ENCODE assay signal across 29 cellular contexts in the genomic region with DNA sequence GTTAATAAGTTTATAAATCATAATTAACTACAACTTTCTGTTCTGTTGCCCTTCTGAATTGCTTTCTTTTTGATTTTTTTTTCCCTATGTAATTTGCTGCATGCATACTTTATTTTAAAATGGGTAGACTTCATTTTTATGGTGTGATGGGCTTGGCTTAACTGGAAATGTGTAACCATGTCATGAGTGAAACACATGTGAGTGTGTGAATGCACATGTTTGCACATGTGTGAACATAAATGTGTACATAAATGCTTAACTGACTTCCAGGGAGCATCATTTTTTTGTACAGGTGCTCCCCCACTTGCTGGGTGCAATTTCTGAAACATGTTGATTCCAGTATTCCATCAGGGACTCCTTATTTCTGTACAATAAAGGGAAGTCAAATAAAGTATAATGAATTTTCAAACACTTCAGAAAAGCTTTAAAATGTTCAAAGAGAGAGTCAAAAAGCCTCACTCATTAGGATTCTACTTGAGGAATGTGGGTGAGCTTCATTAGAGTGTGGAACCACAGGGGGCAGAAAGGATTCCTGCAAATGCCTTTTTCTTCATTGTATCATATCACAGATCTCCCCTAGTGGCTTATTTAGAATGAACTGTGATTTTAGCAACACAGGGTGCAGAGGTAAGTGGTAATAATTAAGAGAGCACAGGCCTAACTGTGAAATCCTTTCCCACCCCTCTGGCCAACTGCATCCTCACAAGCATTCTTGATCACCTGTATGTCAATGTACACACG. TPM values are rescaled to one million over a fixed set of nuclear protein-coding genes. Genes with fewer than 3 reads are reported as not detected.
"Had no signal": no experiment of that assay in that cellular context is flagged by ENCODE, and none has a peak within 500 bp of the region (broad histone marks: within the 10 kb centered on the region; RNA-seq: fewer than 3 reads in every experiment).

No MANE protein-coding gene starts in this region.

- H3K36me3 ChIP-seq: esophagus squamous epithelium, left lung, prostate gland, right atrium auricular region, sigmoid colon, spleen, thoracic aorta, tibial nerve, upper lobe of left lung had no signal

- H3K27me3 ChIP-seq: esophagus squamous epithelium, left lung, right atrium auricular region, sigmoid colon, spleen, tibial nerve, upper lobe of left lung had no signal

- H3K27me3 Mint-ChIP-seq: central memory CD8-positive, alpha-beta T cell; naive B cell; natural killer cell treated with Interleukin-12 subunit alpha and Interleukin-12 subunit beta and Interleukin-15 and Interleukin-18, amount 100 ng/mL, for 72 hours; stimulated activated naive B cell treated with anti-CD40 and anti-IgM and Interleukin-4, amounts not matched to agents 10 μg/mL and 1 μg/mL and 100 μg/mL, for 72 hours; stimulated activated naive CD8-positive, alpha-beta T cell treated with anti-CD3 and anti-CD28 coated beads, Interleukin-15, Interleukin-2, amounts not matched to agents 100 ng/mL and 50 ng/mL, for 24 hours had no signal

- H3K4me3 Mint-ChIP-seq: central memory CD8-positive, alpha-beta T cell; mesothelial cell of epicardium; natural killer cell treated with Interleukin-12 subunit alpha and Interleukin-12 subunit beta and Interleukin-15 and Interleukin-18, amount 100 ng/mL, for 72 hours; neural crest cell; stimulated activated naive B cell treated with anti-CD40 and anti-IgM and Interleukin-4, amounts not matched to agents 10 μg/mL and 1 μg/mL and 100 μg/mL, for 72 hours; stimulated activated naive CD8-positive, alpha-beta T cell treated with anti-CD3 and anti-CD28 coated beads, Interleukin-15, Interleukin-2, amounts not matched to agents 100 ng/mL and 50 ng/mL, for 24 hours had no signal

- H3K4me1 ChIP-seq: esophagus squamous epithelium, left lung, prostate gland, right atrium auricular region, sigmoid colon, spleen, tibial nerve, upper lobe of left lung had no signal

- H3K4me3 ChIP-seq: coronary artery, esophagus squamous epithelium, left lung, mucosa of descending colon, prostate gland, right atrium auricular region, sigmoid colon, skin epidermis, spleen, thoracic aorta, tibial nerve, upper lobe of left lung had no signal

- H3K27ac Mint-ChIP-seq: mesothelial cell of epicardium; naive B cell; natural killer cell treated with Interleukin-12 subunit alpha and Interleukin-12 subunit beta and Interleukin-15 and Interleukin-18, amount 100 ng/mL, for 72 hours; stimulated activated naive B cell treated with anti-CD40 and anti-IgM and Interleukin-4, amounts not matched to agents 10 μg/mL and 1 μg/mL and 100 μg/mL, for 72 hours; stimulated activated naive CD8-positive, alpha-beta T cell treated with anti-CD3 and anti-CD28 coated beads, Interleukin-15, Interleukin-2, amounts not matched to agents 100 ng/mL and 50 ng/mL, for 24 hours had no signal

- H3K9me3 ChIP-seq: esophagus squamous epithelium, left lung, mucosa of descending colon, prostate gland, right atrium auricular region, sigmoid colon, spleen, thoracic aorta, tibial nerve, upper lobe of left lung had no signal

- FAIRE-seq: endometrium, frontal cortex, kidney, urothelium cell line had no signal

- H3K27ac ChIP-seq: coronary artery, esophagus squamous epithelium, left lung, prostate gland, right atrium auricular region, sigmoid colon, skin epidermis, spleen, thoracic aorta, tibial nerve, upper lobe of left lung had no signal

- ATAC-seq: left cardiac atrium; left lung; mucosa of descending colon; natural killer cell treated with Interleukin-12 subunit alpha and Interleukin-12 subunit beta and Interleukin-15 and Interleukin-18, amount 100 ng/mL, for 72 hours; stimulated activated naive B cell treated with anti-CD40 and anti-IgM and Interleukin-4, amounts not matched to agents 10 μg/mL and 1 μg/mL and 100 μg/mL, for 72 hours had no signal

- H3K4me1 Mint-ChIP-seq: central memory CD8-positive, alpha-beta T cell; mesothelial cell of epicardium; naive B cell; stimulated activated naive B cell treated with anti-CD40 and anti-IgM and Interleukin-4, amounts not matched to agents 10 μg/mL and 1 μg/mL and 100 μg/mL, for 72 hours had no signal

- DNase-seq: dermis blood vessel endothelial cell; effector memory CD4-positive, alpha-beta T cell; erythroblast; esophagus squamous epithelium; kidney; left cardiac atrium; left lung; mucosa of descending colon; naive B cell; nucleus accumbens; sigmoid colon; spleen; stimulated activated CD4-positive, alpha-beta T cell treated with anti-CD3 and anti-CD28 coated beads, Interleukin-2, amount 100 ng/mL, for 48 hours; stimulated activated naive B cell treated with anti-CD40 and anti-IgM and Interleukin-4, amounts not matched to agents 10 μg/mL and 1 μg/mL and 100 μg/mL, for 72 hours; upper lobe of left lung had no signal

- H3K9me3 Mint-ChIP-seq: mesothelial cell of epicardium; neural crest cell; stimulated activated naive B cell treated with anti-CD40 and anti-IgM and Interleukin-4, amounts not matched to agents 10 μg/mL and 1 μg/mL and 100 μg/mL, for 72 hours had no signal

- H3K36me3 Mint-ChIP-seq: mesothelial cell of epicardium; naive B cell; natural killer cell treated with Interleukin-12 subunit alpha and Interleukin-12 subunit beta and Interleukin-15 and Interleukin-18, amount 100 ng/mL, for 72 hours; stimulated activated naive B cell treated with anti-CD40 and anti-IgM and Interleukin-4, amounts not matched to agents 10 μg/mL and 1 μg/mL and 100 μg/mL, for 72 hours had no signal

RNA-seq across cellular contexts. Expression of a gene that starts 31.7 kb away (rescaled TPM):
- total RNA-seq: natural killer cell treated with Interleukin-12 subunit alpha and Interleukin-12 subunit beta and Interleukin-15 and Interleukin-18, amount 100 ng/mL, for 72 hours had no signal
